Comparison of ENCODE assay signal across 15 cellular contexts in genomic region chr10:123021517-123021916, GRCh38. TPM values are rescaled to one million over a fixed set of nuclear protein-coding genes. Genes with fewer than 3 reads are reported as not detected.
DNase-seq lines count a peak whose midpoint lies in the region; ATAC-seq, FAIRE-seq and TF ChIP-seq lines count a peak whose summit lies in the region.
"Had no signal": no experiment of that assay in that cellular context is flagged by ENCODE, and none has a peak within 500 bp of the region (broad histone marks: within the 10 kb centered on the region; RNA-seq: fewer than 3 reads in every experiment).

No MANE protein-coding gene starts in this region.

- BruUV-seq in endothelial cell of umbilical vein (replicated peaks; lab: Mats Ljungman, UMichigan) = no TSS peak

- ATAC-seq in Right ventricle myocardium superior (ENCODE audit: poor library complexity) (no peak), HG03196 (IDR thresholded peaks at IDR 0.05; ENCODE audit: unreplicated experiment) (no peak)
- ATAC-seq: activated CD4-positive, alpha-beta T cell treated with anti-CD3 and anti-CD28 coated beads for 36 hours had no signal

- dilution Hi-C loops in endothelial cell of umbilical vein (cut with MboI; ENCODE audit: extremely low pct_ligation_motif_present, low sequenced_read_pairs) = no loop called here

- no peaks in the 10 kb centered on the region for H3K4me1 ChIP-seq in cardiac muscle cell (ENCODE audit: low read depth)
- no peaks in the 10 kb centered on the region for H3K4me1 ChIP-seq in endothelial cell of umbilical vein (ENCODE audit: control insufficient read depth, extremely low read depth, insufficient read depth, low read length)

- FAIRE-seq in endothelial cell of umbilical vein (lab: Jason Lieb, UNC) = no peak

- no peaks in the 10 kb centered on the region for H3K9me1 ChIP-seq in endothelial cell of umbilical vein (replicated peaks; ENCODE audit: control insufficient read depth, extremely low read depth, insufficient read depth, low read length)

- no peaks in the 10 kb centered on the region for H3K27me3 ChIP-seq in cardiac muscle cell
- H3K27me3 ChIP-seq in endothelial cell of umbilical vein (ENCODE audit: control insufficient read depth in 2 of 2, insufficient read depth in 2 of 2, low read length in 2 of 2) = no peaks in the 10 kb centered on the region

- no peak for TF ChIP-seq POLR2A in endothelial cell of umbilical vein (IDR thresholded peaks at IDR 0.05; ENCODE audit: low read depth, low read length)

- H4K20me1 ChIP-seq in endothelial cell of umbilical vein (replicated peaks; ENCODE audit: control insufficient read depth, extremely low read depth, insufficient read depth, low read length) = no peaks in the 10 kb centered on the region

- H3K79me2 ChIP-seq in endothelial cell of umbilical vein (ENCODE audit: control insufficient read depth, insufficient read depth, low read length) = no peaks in the 10 kb centered on the region

- intact Hi-C loops in Right ventricle myocardium superior (cut with DNase I) = no loop called here
- intact Hi-C loops in endothelial cell of umbilical vein (cut with micrococcal nuclease) = loop anchor here (1.0 kb wide), 1 partner anchor 12 kb away; the partner anchor contains the start of gene ACADSB

- no peak overlapping the region for H3K27ac ChIP-seq in cardiac muscle cell
- no peak overlapping the region for H3K27ac ChIP-seq in endothelial cell of umbilical vein (ENCODE audit: insufficient read depth, low read depth, low read length)
- no peak overlapping the region for H3K27ac ChIP-seq in caudate nucleus (ENCODE audit: low read depth, low read length)
- H3K27ac ChIP-seq: skin epidermis had no signal

- peak in 1 of 2 donors; percentile 37 for DNase-seq in cardiac muscle cell (ENCODE audit: low read depth in 1 of 2, low spot score in 1 of 2)
- no peak for DNase-seq in Right ventricle myocardium superior
- peak; percentile 50 for DNase-seq in NCI-H82 treated with DMSO at 0.1 percent for 48 hours (lab: John Stamatoyannopoulos, UW; ENCODE audit: unreplicated experiment)
- peak; percentile 20 for DNase-seq in endothelial cell of umbilical vein (ENCODE audit: low read depth, low spot score)
- DNase-seq in caudate nucleus (lab: John Stamatoyannopoulos, UW) = no peak
- no peak for DNase-seq in stimulated activated CD4-positive, alpha-beta T cell treated with anti-CD3 and anti-CD28 coated beads, Interleukin-4, amount 100 ng/mL, for 4 hours
- DNase-seq in NCI-H345 treated with DMSO at 0.1 percent for 48 hours (lab: John Stamatoyannopoulos, UW; ENCODE audit: unreplicated experiment) = no peak
- DNase-seq: activated CD4-positive, alpha-beta T cell treated with anti-CD3 and anti-CD28 coated beads for 36 hours; CD4-positive, alpha-beta memory T cell; cerebellar nuclear complex; immature natural killer cell; NCI-H2029 treated with DMSO at 0.1 percent for 48 hours; substantia nigra had no signal

- H3K36me3 ChIP-seq in cardiac muscle cell = no peaks in the 10 kb centered on the region
- H3K36me3 ChIP-seq in endothelial cell of umbilical vein (ENCODE audit: control insufficient read depth in 2 of 2, extremely low read depth in 1 of 2, insufficient read depth in 2 of 2, low read length in 2 of 2) = no peaks in the 10 kb centered on the region

- no peak overlapping the region for H3K4me2 ChIP-seq in endothelial cell of umbilical vein (ENCODE audit: insufficient read depth, low read length)

- POLR2A ChIA-PET in endothelial cell of umbilical vein (lab: Charles Lee) = no interaction called here

- H2AFZ ChIP-seq in endothelial cell of umbilical vein (ENCODE audit: low read depth, low read length) = no peak overlapping the region

- CTCF ChIA-PET in endothelial cell of umbilical vein (lab: Charles Lee) = interaction anchor here (0.8 to 2.1 kb wide), 13 partner anchors 9 to 953 kb away, joined by 3 to 35 read pairs (median 7); partner anchors contain the start of gene PSTK

- TF ChIP-seq CTCF in cardiac muscle cell (IDR thresholded peaks at IDR 0.05; ENCODE audit: low read depth, low read length) = peak; percentile 52
- TF ChIP-seq CTCF in endothelial cell of umbilical vein (IDR thresholded peaks at IDR 0.05; ENCODE audit: extremely low read depth in 1 of 2, insufficient read depth in 1 of 2, low read depth in 1 of 2, low read length in 2 of 2) = peak; percentile 15 to 41

- no peak overlapping the region for H3K9ac ChIP-seq in endothelial cell of umbilical vein (replicated peaks; ENCODE audit: extremely low read depth, insufficient read depth, low read length)

- H3K9me3 ChIP-seq in cardiac muscle cell (ENCODE audit: low read depth) (no peaks in the 10 kb centered on the region), endothelial cell of umbilical vein (replicated peaks; ENCODE audit: control insufficient read depth, insufficient read depth, low read length) (no peaks in the 10 kb centered on the region)

- H3K4me3 ChIP-seq in cardiac muscle cell = no peak overlapping the region
- no peak overlapping the region for H3K4me3 ChIP-seq in endothelial cell of umbilical vein (replicated peaks in 1 of 3; ENCODE audit: insufficient read depth in 1 of 3, low read depth in 1 of 3, low read length in 3 of 3)
- H3K4me3 ChIP-seq: skin epidermis had no signal

TF ChIP-seq in endothelial cell of umbilical vein, 7 proteins besides CTCF, POLR2A, EP300 and RAD21:
- TF ChIP-seq POLR2AphosphoS5 (IDR thresholded peaks at IDR 0.05; ENCODE audit: insufficient read depth, low read depth, low read length) (no peak), MYC (IDR thresholded peaks at IDR 0.05; ENCODE audit: low read depth, low read length) (no peak), EZH2 (IDR thresholded peaks at IDR 0.05; ENCODE audit: borderline replicate concordance, low read depth, low read length, severe bottlenecking) (no peak), JUN (IDR thresholded peaks at IDR 0.05; ENCODE audit: borderline replicate concordance, insufficient read depth, insufficient read length, low read depth) (no peak), MAX (IDR thresholded peaks at IDR 0.05; ENCODE audit: insufficient read depth, insufficient read length) (no peak), GATA2 (IDR thresholded peaks at IDR 0.05; ENCODE audit: insufficient read depth, insufficient read length, low read depth, low read length) (no peak), FOS (IDR thresholded peaks at IDR 0.05; ENCODE audit: borderline replicate concordance, insufficient read depth, low read length) (no peak)
TF ChIP-seq in endothelial cell of umbilical vein: peak in this region for 0.

RNA-seq across cellular contexts. Expression of gene ACADSB, which starts 12.7 kb away (rescaled TPM):
- total RNA-seq in cardiac muscle cell = 14.3 and 14.7 TPM in 2 replicates
- polyA plus RNA-seq in cardiac muscle cell = 16.0 and 22.0 TPM in 2 replicates
- 83.6 TPM for total RNA-seq in Right ventricle myocardium superior
- 10.8 and 15.2 TPM in 2 replicates for total RNA-seq in endothelial cell of umbilical vein
- polyA plus RNA-seq in endothelial cell of umbilical vein = 2.6 and 3.1 TPM in 2 replicates
- polyA plus RNA-seq in endothelial cell of umbilical vein (2011; cell fraction: cytosol; rRNA removed) = 3.2 and 3.6 TPM in 2 replicates
- 8.8 and 12.7 TPM in 2 replicates for polyA plus RNA-seq in endothelial cell of umbilical vein (2011; cell fraction: nucleus; rRNA removed)
- polyA plus RNA-seq in endothelial cell of umbilical vein (2012) = 10.3 and 10.4 TPM in 2 replicates
- polyA minus RNA-seq in endothelial cell of umbilical vein = 4.0 and 5.5 TPM in 2 replicates
- polyA minus RNA-seq in endothelial cell of umbilical vein (2011; cell fraction: cytosol; rRNA and poly(A)+ RNA removed) = 1.6 TPM
- 4.4 and 5.0 TPM in 2 replicates for polyA minus RNA-seq in endothelial cell of umbilical vein (2011; cell fraction: nucleus; rRNA and poly(A)+ RNA removed)

RNA-seq across cellular contexts. Expression of gene IKZF5, which starts 12.9 kb away (rescaled TPM):
- total RNA-seq in cardiac muscle cell (2.9 and 6.0 TPM in 2 replicates), Right ventricle myocardium superior (9.7 TPM), endothelial cell of umbilical vein (10.0 and 10.3 TPM in 2 replicates)
- polyA plus RNA-seq in cardiac muscle cell (7.9 and 10.1 TPM in 2 replicates), endothelial cell of umbilical vein (4.5 and 7.1 TPM in 2 replicates)
- 5.2 and 6.1 TPM in 2 replicates for polyA plus RNA-seq in endothelial cell of umbilical vein (2011; cell fraction: cytosol; rRNA removed)
- 16.9 and 18.2 TPM in 2 replicates for polyA plus RNA-seq in endothelial cell of umbilical vein (2011; cell fraction: nucleus; rRNA removed)
- polyA plus RNA-seq in endothelial cell of umbilical vein (2012) = 6.7 and 10.0 TPM in 2 replicates
- polyA minus RNA-seq in endothelial cell of umbilical vein = 6.4 and 8.2 TPM in 2 replicates
- 5.2 TPM for polyA minus RNA-seq in endothelial cell of umbilical vein (2011; cell fraction: cytosol; rRNA and poly(A)+ RNA removed)
- polyA minus RNA-seq in endothelial cell of umbilical vein (2011; cell fraction: nucleus; rRNA and poly(A)+ RNA removed) = 14.1 and 22.2 TPM in 2 replicates

RNA-seq across cellular contexts. Expression of gene PSTK, which starts 41.3 kb away (rescaled TPM):
- total RNA-seq in cardiac muscle cell = 6.9 and 7.5 TPM in 2 replicates
- 12.9 and 13.5 TPM in 2 replicates for polyA plus RNA-seq in cardiac muscle cell
- total RNA-seq in Right ventricle myocardium superior = 2.9 TPM
- total RNA-seq in endothelial cell of umbilical vein = 1.6 and 2.7 TPM in 2 replicates
- 1.7 and 2.2 TPM in 2 replicates for polyA plus RNA-seq in endothelial cell of umbilical vein
- 2.6 and 3.0 TPM in 2 replicates for polyA plus RNA-seq in endothelial cell of umbilical vein (2011; cell fraction: cytosol; rRNA removed)
- 3.8 and 5.8 TPM in 2 replicates for polyA plus RNA-seq in endothelial cell of umbilical vein (2011; cell fraction: nucleus; rRNA removed)
- polyA plus RNA-seq in endothelial cell of umbilical vein (2012) = 3.7 and 4.3 TPM in 2 replicates
- 2.3 and 3.4 TPM in 2 replicates for polyA minus RNA-seq in endothelial cell of umbilical vein
- 3.5 TPM for polyA minus RNA-seq in endothelial cell of umbilical vein (2011; cell fraction: cytosol; rRNA and poly(A)+ RNA removed)
- polyA minus RNA-seq in endothelial cell of umbilical vein (2011; cell fraction: nucleus; rRNA and poly(A)+ RNA removed) = 5.3 and 6.8 TPM in 2 replicates

Comparison
In these comparisons a context has a peak if more than half of its experiments do, and no peak if none do; other contexts are left out.
1. DNase-seq: peak in NCI-H82 treated with DMSO at 0.1 percent for 48 hours (single experiment) and endothelial cell of umbilical vein (single experiment); none in Right ventricle myocardium superior (single experiment), caudate nucleus (0 of 61), stimulated activated CD4-positive, alpha-beta T cell treated with anti-CD3 and anti-CD28 coated beads, Interleukin-4, amount 100 ng/mL, for 4 hours (0 of 2) and NCI-H345 treated with DMSO at 0.1 percent for 48 hours (single experiment).